Comparison of ENCODE assay signal across 9 cellular contexts in the genomic region with DNA sequence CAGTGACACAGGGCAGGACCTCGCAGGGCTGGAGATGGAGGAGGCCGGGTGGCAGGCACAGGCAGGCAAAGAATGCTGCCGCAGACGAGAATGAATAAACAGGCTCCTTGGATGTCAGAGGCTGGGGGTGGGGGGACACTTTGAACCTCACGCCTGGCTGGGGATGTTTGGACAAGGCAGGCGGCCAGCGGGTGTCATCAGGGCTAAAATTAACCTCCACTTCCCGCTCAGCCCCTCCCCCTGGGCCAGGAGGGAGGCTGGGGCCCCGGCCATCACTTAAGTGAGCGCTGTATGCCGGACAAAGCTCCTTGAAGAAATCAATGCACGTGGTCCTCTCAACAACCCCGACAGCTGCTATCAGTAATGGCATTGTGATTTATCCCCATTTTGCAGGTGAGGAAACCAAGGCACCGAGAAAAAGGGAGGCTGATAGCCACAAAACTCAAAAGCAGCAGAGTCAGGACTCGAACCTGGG. TPM values are rescaled to one million over a fixed set of nuclear protein-coding genes. Genes with fewer than 3 reads are reported as not detected.
DNase-seq lines count a peak whose midpoint lies in the region; ATAC-seq and TF ChIP-seq lines count a peak whose summit lies in the region.
"Had no signal": no experiment of that assay in that cellular context is flagged by ENCODE, and none has a peak within 500 bp of the region (broad histone marks: within the 10 kb centered on the region; RNA-seq: fewer than 3 reads in every experiment).

No MANE protein-coding gene starts in this region.

- peaks cover 7% of the 10 kb centered on the region for H3K4me1 ChIP-seq in testis

- intact Hi-C loops in cardiac septum (cut with DNase I), result no loop called here
- intact Hi-C loops in testis (cut with DNase I; ENCODE audit: low total_unique reads), result no loop called here

- H3K27me3 Mint-ChIP-seq in T-cell, result peaks cover 17 to 36% of the 10 kb centered on the region in 2 donors

- no peaks in the 10 kb centered on the region for H3K36me3 ChIP-seq in testis (ENCODE audit: low read depth, missing control alignments)

- no peak overlapping the region for H3K4me3 ChIP-seq in testis

- H3K9me3 ChIP-seq in testis, result no peaks in the 10 kb centered on the region

- ATAC-seq in GM21717 (IDR thresholded peaks at IDR 0.05; ENCODE audit: unreplicated experiment), result no peak
- no peak for ATAC-seq in T-cell (replicated peaks in 1 of 4)

- DNase-seq in NCI-H69 (lab: John Stamatoyannopoulos, UW), result peak; percentile 98
- DNase-seq in cardiac septum (ENCODE audit: low spot score), result peak; percentile 89
- DNase-seq in testis, result peak; percentile 51
- DNase-seq in T-cell, result no peak
- DNase-seq in stimulated activated CD4-positive, alpha-beta T cell treated with anti-CD3 and anti-CD28 coated beads, Interleukin-4, amount 100 ng/mL, for 1 hour, result no peak
- DNase-seq: activated naive CD4-positive, alpha-beta T cell treated with anti-CD3 and anti-CD28 coated beads, Interleukin-2, amount 50 U/mL, for 16 hours had no signal

- no peaks in the 10 kb centered on the region for H3K9me3 Mint-ChIP-seq in T-cell

- H3K27ac Mint-ChIP-seq in T-cell, result no peak overlapping the region

- no peak overlapping the region for H3K27ac ChIP-seq in testis

- H3K36me3 Mint-ChIP-seq in T-cell, result no peaks in the 10 kb centered on the region

- WGBS in testis, 2 donors, result 40 to 43% methylated on average over 8 to 15 of the region's 15 CpGs

- no peak for TF ChIP-seq CTCF in testis (IDR thresholded peaks at IDR 0.05)

- H3K4me1 Mint-ChIP-seq in T-cell, result no peaks in the 10 kb centered on the region

- H3K27me3 ChIP-seq in testis, result no peaks in the 10 kb centered on the region

- CTCF ChIA-PET in T-cell (lab: Charles Lee), result no interaction called here

- TF ChIP-seq POLR2A in testis (IDR thresholded peaks at IDR 0.05), result no peak

- H3K4me3 Mint-ChIP-seq in T-cell, result no peak overlapping the region

- POLR2A ChIA-PET in T-cell (lab: Charles Lee), result no interaction called here

RNA-seq across cellular contexts. Expression of gene FUT5, which starts 10.3 kb away (rescaled TPM):
- total RNA-seq in cardiac septum, result not detected
- 1 to 10 TPM in 1 of 2 donors, under 1 TPM in 1; 0.87 to 1.1 TPM for total RNA-seq in testis
- polyA plus RNA-seq in testis (ENCODE audit: insufficient read depth, low read depth, low replicate concordance), result 0.20 TPM
- total RNA-seq in T-cell, result 1 to 10 TPM in 2 of 5 donors, under 1 TPM in 3; 0.23 to 2.5 (median 0.67) TPM
- total RNA-seq: lower leg skin, SK-MEL-5 had no signal

RNA-seq across cellular contexts. Expression of gene NDUFA11, which starts 22.9 kb away (rescaled TPM):
- total RNA-seq in cardiac septum (414 TPM), testis (100 to 1,000 TPM; 167 to 194 TPM), T-cell (100 to 1,000 TPM; 106 to 198 (median 185) TPM)
- polyA plus RNA-seq in testis (ENCODE audit: insufficient read depth, low read depth, low replicate concordance), result 170 TPM

RNA-seq across cellular contexts. Expression of gene VMAC, which starts 24.0 kb away (rescaled TPM):
- total RNA-seq in cardiac septum, result 2.4 TPM
- 1 to 10 TPM; 7.4 to 7.7 TPM for total RNA-seq in testis
- 3.4 TPM for polyA plus RNA-seq in testis (ENCODE audit: insufficient read depth, low read depth, low replicate concordance)
- 10 to 100 TPM; 23.8 to 35.9 (median 30.9) TPM for total RNA-seq in T-cell

RNA-seq across cellular contexts. Expression of gene FUT3, which starts 29.4 kb away (rescaled TPM):
- total RNA-seq in cardiac septum (not detected), testis (1 to 10 TPM; 1.1 to 4.4 TPM), T-cell (under 1 TPM in 4 of 5 donors, not detected in 1; 0.13 to 0.50 (median 0.18) TPM)
- 3.5 TPM for polyA plus RNA-seq in testis (ENCODE audit: insufficient read depth, low read depth, low replicate concordance)

RNA-seq across cellular contexts. Expression of gene CAPS, which starts 33.4 kb away (rescaled TPM):
- 2.7 TPM for total RNA-seq in cardiac septum
- total RNA-seq in testis, result 10 to 100 TPM in 1 of 2 donors, 1 to 10 TPM in 1; 9.4 to 13.9 TPM
- polyA plus RNA-seq in testis (ENCODE audit: insufficient read depth, low read depth, low replicate concordance), result 20.9 TPM
- 10 to 100 TPM; 43.3 to 74.8 (median 69.8) TPM for total RNA-seq in T-cell

Comparison
In these comparisons a context has a peak if more than half of its experiments do, and no peak if none do; other contexts are left out.
1. DNase-seq: peak in NCI-H69 (single experiment), cardiac septum (single experiment) and testis (single experiment); none in T-cell (0 of 34) and stimulated activated CD4-positive, alpha-beta T cell treated with anti-CD3 and anti-CD28 coated beads, Interleukin-4, amount 100 ng/mL, for 1 hour (single experiment).